Comparison of ENCODE assay signal across 11 cellular contexts in genomic region chr10:114869500-114869899, GRCh38. TPM values are rescaled to one million over a fixed set of nuclear protein-coding genes. Genes with fewer than 3 reads are reported as not detected.
A peak's percentile ranks its signal among the peaks of the same experiment; 100 is the strongest.
DNase-seq lines count a peak whose midpoint lies in the region; ATAC-seq, FAIRE-seq and TF ChIP-seq lines count a peak whose summit lies in the region.
"Had no signal": no experiment of that assay in that cellular context is flagged by ENCODE, and none has a peak within 500 bp of the region (broad histone marks: within the 10 kb centered on the region; RNA-seq: fewer than 3 reads in every experiment).

No MANE protein-coding gene starts in this region.

- H3K4me3 Mint-ChIP-seq in CD4-positive, alpha-beta memory T cell, result no peak overlapping the region
- no peak overlapping the region for H3K4me3 Mint-ChIP-seq in activated CD8-positive, alpha-beta T cell treated with anti-CD3 and anti-CD28 coated beads for 36 hours

- H3K4me1 Mint-ChIP-seq in CD4-positive, alpha-beta memory T cell, result no peaks in the 10 kb centered on the region
- peaks cover 6% of the 10 kb centered on the region for H3K4me1 Mint-ChIP-seq in activated CD8-positive, alpha-beta T cell treated with anti-CD3 and anti-CD28 coated beads for 36 hours (ENCODE audit: low read depth)

- H3K9me3 Mint-ChIP-seq in CD4-positive, alpha-beta memory T cell, result no peaks in the 10 kb centered on the region
- H3K9me3 Mint-ChIP-seq in activated CD8-positive, alpha-beta T cell treated with anti-CD3 and anti-CD28 coated beads for 36 hours, result no peaks in the 10 kb centered on the region

- intact Hi-C loops in CD4-positive, alpha-beta memory T cell (cut with micrococcal nuclease), result no loop called here
- intact Hi-C loops in activated CD8-positive, alpha-beta T cell treated with anti-CD3 and anti-CD28 coated beads for 36 hours (cut with micrococcal nuclease), result no loop called here

- dilution Hi-C loops in keratinocyte (cut with MboI; ENCODE audit: extremely low pct_ligation_motif_present, low sequenced_read_pairs), result no loop called here

- peak overlapping the region; percentile 73 for H3K27ac ChIP-seq in keratinocyte (ENCODE audit: control insufficient read depth, insufficient read depth, low read length)
- H3K27ac ChIP-seq in CD4-positive, alpha-beta memory T cell (ENCODE audit: low read depth, low read length), result no peak overlapping the region
- H3K27ac ChIP-seq: C4-2B, neutrophil had no signal

- POLR2A ChIA-PET in CD4-positive, alpha-beta memory T cell (lab: Charles Lee; ENCODE audit: partially characterized antibody), result no interaction called here
- POLR2A ChIA-PET in activated CD8-positive, alpha-beta T cell treated with anti-CD3 and anti-CD28 coated beads for 36 hours (lab: Charles Lee), result no interaction called here

- H3K4me2 ChIP-seq in keratinocyte (ENCODE audit: control insufficient read depth, extremely low read depth, insufficient read depth, low read depth, low read length), result peak overlapping the region; percentile 75

- peaks cover 16% of the 10 kb centered on the region for H3K4me1 ChIP-seq in keratinocyte (ENCODE audit: control insufficient read depth, extremely low read depth, insufficient read depth, low read length)
- no peaks in the 10 kb centered on the region for H3K4me1 ChIP-seq in CD4-positive, alpha-beta memory T cell (ENCODE audit: insufficient read depth, low read length)

- H3K36me3 ChIP-seq in keratinocyte (ENCODE audit: control insufficient read depth in 2 of 2, extremely low read depth in 1 of 2, insufficient read depth in 2 of 2, low read length in 2 of 2), result no peaks in the 10 kb centered on the region
- no peaks in the 10 kb centered on the region for H3K36me3 ChIP-seq in CD4-positive, alpha-beta memory T cell (ENCODE audit: insufficient read depth, low read length)

- CTCF ChIA-PET in CD4-positive, alpha-beta memory T cell (lab: Charles Lee; ENCODE audit: partially characterized antibody), result interaction anchor here (3.4 kb wide), 1 partner anchor 9 kb away, joined by 29 read pairs; no protein-coding TSS in a partner anchor
- CTCF ChIA-PET in activated CD8-positive, alpha-beta T cell treated with anti-CD3 and anti-CD28 coated beads for 36 hours (lab: Charles Lee), result interaction anchor here (1.0 to 2.4 kb wide), 5 partner anchors 8 to 399 kb away, joined by 3 to 18 read pairs (median 7); partner anchors contain the start of gene FHIP2A

- H3K27ac Mint-ChIP-seq in CD4-positive, alpha-beta memory T cell, result no peak overlapping the region
- H3K27ac Mint-ChIP-seq in activated CD8-positive, alpha-beta T cell treated with anti-CD3 and anti-CD28 coated beads for 36 hours, result no peak overlapping the region

- FAIRE-seq in keratinocyte (lab: Jason Lieb, UNC), result no peak

- peaks cover 7 to 16% of the 10 kb centered on the region in 2 donors for H3K36me3 Mint-ChIP-seq in CD4-positive, alpha-beta memory T cell
- peaks cover 10% of the 10 kb centered on the region for H3K36me3 Mint-ChIP-seq in activated CD8-positive, alpha-beta T cell treated with anti-CD3 and anti-CD28 coated beads for 36 hours (ENCODE audit: low read depth)

- no peak overlapping the region for H3K9ac ChIP-seq in keratinocyte (ENCODE audit: control insufficient read depth, extremely low read depth, insufficient read depth, low read length)

- H4K20me1 ChIP-seq in keratinocyte (ENCODE audit: control insufficient read depth, extremely low read depth, insufficient read depth, low read length), result no peaks in the 10 kb centered on the region

- no peaks in the 10 kb centered on the region for H3K27me3 ChIP-seq in keratinocyte (ENCODE audit: control insufficient read depth, extremely low read depth, insufficient read depth, low read length)
- no peaks in the 10 kb centered on the region for H3K27me3 ChIP-seq in CD4-positive, alpha-beta memory T cell (ENCODE audit: insufficient read depth, low read length)
- H3K27me3 ChIP-seq: neutrophil had no signal

- no peaks in the 10 kb centered on the region for H3K79me2 ChIP-seq in keratinocyte (ENCODE audit: control insufficient read depth, insufficient read depth, low read length)

- DNase-seq in AG09319 (ENCODE audit: extremely low read depth, low read depth), result peak; percentile 43
- peak; percentile 82 for DNase-seq in M059J (ENCODE audit: low read depth)
- DNase-seq in brain pericyte (ENCODE audit: low read depth, low spot score), result peak; percentile 29
- no peak for DNase-seq in keratinocyte (ENCODE audit: low read depth, low spot score)
- DNase-seq in CD4-positive, alpha-beta memory T cell, result no peak
- DNase-seq in RPMI8226, result no peak
- DNase-seq in activated CD8-positive, alpha-beta T cell treated with anti-CD3 and anti-CD28 coated beads for 36 hours, result no peak
- DNase-seq in stimulated activated CD4-positive, alpha-beta T cell treated with anti-CD3 and anti-CD28 coated beads, Interleukin-12 subunit alpha, Interleukin-12 subunit beta, amount 100 ng/mL, for 4 hours, result no peak
- DNase-seq: cerebellar nuclear complex had no signal

- no peak overlapping the region for H2AFZ ChIP-seq in keratinocyte (ENCODE audit: control insufficient read depth, low read length)

- TF ChIP-seq CTCF in AG09319 (IDR thresholded peaks at IDR 0.05; ENCODE audit: low read depth, low read length), result no peak
- TF ChIP-seq CTCF in keratinocyte (optimal IDR thresholded peaks at IDR 0.05 in 1 of 3, IDR thresholded peaks at IDR 0.05 in 1 of 3, conservative IDR thresholded peaks at IDR 0.05 in 1 of 3; ENCODE audit: extremely low read depth in 1 of 3, insufficient read depth in 2 of 3, low read length in 3 of 3), result no peak
- TF ChIP-seq CTCF in activated CD8-positive, alpha-beta T cell treated with anti-CD3 and anti-CD28 coated beads for 36 hours (IDR thresholded peaks at IDR 0.05), result no peak

- ATAC-seq in activated CD8-positive, alpha-beta T cell treated with anti-CD3 and anti-CD28 coated beads for 36 hours, result no peak

- H3K27me3 Mint-ChIP-seq in CD4-positive, alpha-beta memory T cell, result peaks cover 0 to 11% of the 10 kb centered on the region in 2 donors
- H3K27me3 Mint-ChIP-seq in activated CD8-positive, alpha-beta T cell treated with anti-CD3 and anti-CD28 coated beads for 36 hours, result peaks cover 13% of the 10 kb centered on the region

- H3K4me3 ChIP-seq in keratinocyte (ENCODE audit: control insufficient read depth in 2 of 3, extremely low read depth in 1 of 3, insufficient read depth in 2 of 3, low read depth in 1 of 3, low read length in 3 of 3), result peak overlapping the region in 1 of 3 experiments; percentile 29
- H3K4me3 ChIP-seq in CD4-positive, alpha-beta memory T cell (ENCODE audit: low read length in 2 of 2), result no peak overlapping the region

- H3K9me3 ChIP-seq in keratinocyte (ENCODE audit: control insufficient read depth, low read depth, low read length), result no peaks in the 10 kb centered on the region
- H3K9me3 ChIP-seq in CD4-positive, alpha-beta memory T cell (ENCODE audit: control insufficient read depth in 1 of 2, low read length in 2 of 2), result no peaks in the 10 kb centered on the region
- H3K9me3 ChIP-seq: neutrophil had no signal

- no peaks in the 10 kb centered on the region for H3K9me1 ChIP-seq in keratinocyte (ENCODE audit: control insufficient read depth, extremely low read depth, insufficient read depth, low read length)

RNA-seq across cellular contexts. Expression of gene FHIP2A, which starts 47.9 kb away (rescaled TPM):
- total RNA-seq in M059J (2014; rRNA removed; shearing (Covaris generic)), result 14.5 and 18.3 TPM in 2 replicates
- 8.0 to 14.9 TPM (median 9.6 TPM) in 3 replicates for polyA plus RNA-seq in keratinocyte
- 5.2 TPM for polyA plus RNA-seq in keratinocyte (2011; ENCODE audit: low read depth)
- 3.6 and 8.2 TPM in 2 replicates for polyA plus RNA-seq in keratinocyte (2011; cell fraction: cytosol; rRNA removed)
- polyA plus RNA-seq in keratinocyte (2011; cell fraction: nucleus; rRNA removed), result 13.8 and 18.7 TPM in 2 replicates
- 6.0 and 8.2 TPM in 2 replicates for polyA plus RNA-seq in keratinocyte (2012; ENCODE audit: low replicate concordance)
- 4.7 to 20.9 TPM (median 11.0 TPM) in 3 replicates for polyA minus RNA-seq in keratinocyte
- polyA minus RNA-seq in keratinocyte (2011; cell fraction: cytosol; rRNA and poly(A)+ RNA removed), result 17.3 TPM
- polyA minus RNA-seq in keratinocyte (2011; cell fraction: nucleus; rRNA and poly(A)+ RNA removed), result 22.5 and 31.3 TPM in 2 replicates
- 10 to 100 TPM; 25.1 to 32.1 TPM for total RNA-seq in CD4-positive, alpha-beta memory T cell
- polyA plus RNA-seq in CD4-positive, alpha-beta memory T cell, result 10 to 100 TPM in 1 of 2 donors, 1 to 10 TPM in 1; 8.8 to 14.0 TPM
- total RNA-seq in activated CD8-positive, alpha-beta T cell treated with anti-CD3 and anti-CD28 coated beads for 36 hours, result 10 to 100 TPM; 12.6 to 16.6 TPM

Comparison
In these comparisons a context has a peak if more than half of its experiments do, and no peak if none do; other contexts are left out.
1. DNase-seq: peak in AG09319 (single experiment), M059J (single experiment) and brain pericyte (single experiment); none in keratinocyte (single experiment), CD4-positive, alpha-beta memory T cell (0 of 5), RPMI8226 (single experiment), activated CD8-positive, alpha-beta T cell treated with anti-CD3 and anti-CD28 coated beads for 36 hours (single experiment) and stimulated activated CD4-positive, alpha-beta T cell treated with anti-CD3 and anti-CD28 coated beads, Interleukin-12 subunit alpha, Interleukin-12 subunit beta, amount 100 ng/mL, for 4 hours (single experiment).